ENCODE assay signal across 9 cellular contexts in genomic region chr21:28884481-28884880, GRCh38.
DNase-seq lines count a peak whose midpoint lies in the region; ATAC-seq, FAIRE-seq and TF ChIP-seq lines count a peak whose summit lies in the region.
"Had no signal": no experiment of that assay in that cellular context is flagged by ENCODE, and none has a peak within 500 bp of the region (broad histone marks: within the 10 kb centered on the region; RNA-seq: fewer than 3 reads in every experiment).

No MANE protein-coding gene starts in this region.

- H2AFZ ChIP-seq in parathyroid adenoma: peak overlapping the region; percentile 76

- H3K9ac ChIP-seq in parathyroid adenoma: no peak overlapping the region

- H3K27me3 Mint-ChIP-seq in T-helper 2 cell treated with Interferon-gamma antibody and Interleukin-4, amounts not matched to agents 5 μg/mL and 100 μg/mL, for 36 hours (ENCODE audit: low read depth): peaks cover 12% of the 10 kb centered on the region

- H3K4me3 Mint-ChIP-seq in T-helper 2 cell treated with Interferon-gamma antibody and Interleukin-4, amounts not matched to agents 5 μg/mL and 100 μg/mL, for 36 hours: peak overlapping the region; percentile 96

- H3K9me3 ChIP-seq in parathyroid adenoma (ENCODE audit: control insufficient read depth, low read length): peaks cover 6% of the 10 kb centered on the region

- FAIRE-seq in RCC 7860 (lab: Jason Lieb, UNC): no peak
- FAIRE-seq: A204.1 had no signal

- H3K27ac Mint-ChIP-seq in T-helper 2 cell treated with Interferon-gamma antibody and Interleukin-4, amounts not matched to agents 5 μg/mL and 100 μg/mL, for 36 hours: peak overlapping the region; percentile 99

- H3K4me3 ChIP-seq in fibroblast of the aortic adventitia (ENCODE audit: low read depth, low read length) (peak overlapping the region; percentile 85), parathyroid adenoma (ENCODE audit: low read depth, low read length) (peak overlapping the region; percentile 82)

- ATAC-seq in HG03064 (IDR thresholded peaks at IDR 0.05; ENCODE audit: low read depth, unreplicated experiment): peak; percentile 32

- TF ChIP-seq CTCF in fibroblast of the aortic adventitia (IDR thresholded peaks at IDR 0.05; ENCODE audit: insufficient read depth, low read length) (no peak), parathyroid adenoma (IDR thresholded peaks at IDR 0.05) (no peak)

- peaks cover 21% of the 10 kb centered on the region for H3K4me1 Mint-ChIP-seq in T-helper 2 cell treated with Interferon-gamma antibody and Interleukin-4, amounts not matched to agents 5 μg/mL and 100 μg/mL, for 36 hours (ENCODE audit: low read depth)

- peaks cover 13% of the 10 kb centered on the region for H3K36me3 Mint-ChIP-seq in T-helper 2 cell treated with Interferon-gamma antibody and Interleukin-4, amounts not matched to agents 5 μg/mL and 100 μg/mL, for 36 hours (ENCODE audit: low read depth)

- H3K4me2 ChIP-seq in parathyroid adenoma (ENCODE audit: low read length): peak overlapping the region; percentile 73

- no peaks in the 10 kb centered on the region for H3K36me3 ChIP-seq in parathyroid adenoma (ENCODE audit: control insufficient read depth, insufficient read depth, low read length)

- H3K27me3 ChIP-seq in parathyroid adenoma (ENCODE audit: control insufficient read depth, insufficient read depth, low read length): no peaks in the 10 kb centered on the region

- peak overlapping the region; percentile 82 for H3K27ac ChIP-seq in parathyroid adenoma

- H3K79me2 ChIP-seq in parathyroid adenoma: no peaks in the 10 kb centered on the region

- no peaks in the 10 kb centered on the region for H3K9me3 Mint-ChIP-seq in T-helper 2 cell treated with Interferon-gamma antibody and Interleukin-4, amounts not matched to agents 5 μg/mL and 100 μg/mL, for 36 hours

- DNase-seq in DMS 273 (lab: John Stamatoyannopoulos, UW; ENCODE audit: unreplicated experiment) (peak; percentile 51), DMS 273 treated with DMSO at 0.1 percent for 48 hours (lab: John Stamatoyannopoulos, UW) (no peak), fibroblast of the aortic adventitia (ENCODE audit: low read depth) (no peak), NCI-H187 (lab: John Stamatoyannopoulos, UW) (no peak), RCC 7860 (ENCODE audit: low spot score) (no peak)
- no peak for DNase-seq in T-helper 2 cell treated with Interferon-gamma antibody and Interleukin-4, amounts not matched to agents 5 μg/mL and 100 μg/mL, for 36 hours (ENCODE audit: low spot score)

- no peaks in the 10 kb centered on the region for H3K4me1 ChIP-seq in parathyroid adenoma
